In the genomic region with DNA sequence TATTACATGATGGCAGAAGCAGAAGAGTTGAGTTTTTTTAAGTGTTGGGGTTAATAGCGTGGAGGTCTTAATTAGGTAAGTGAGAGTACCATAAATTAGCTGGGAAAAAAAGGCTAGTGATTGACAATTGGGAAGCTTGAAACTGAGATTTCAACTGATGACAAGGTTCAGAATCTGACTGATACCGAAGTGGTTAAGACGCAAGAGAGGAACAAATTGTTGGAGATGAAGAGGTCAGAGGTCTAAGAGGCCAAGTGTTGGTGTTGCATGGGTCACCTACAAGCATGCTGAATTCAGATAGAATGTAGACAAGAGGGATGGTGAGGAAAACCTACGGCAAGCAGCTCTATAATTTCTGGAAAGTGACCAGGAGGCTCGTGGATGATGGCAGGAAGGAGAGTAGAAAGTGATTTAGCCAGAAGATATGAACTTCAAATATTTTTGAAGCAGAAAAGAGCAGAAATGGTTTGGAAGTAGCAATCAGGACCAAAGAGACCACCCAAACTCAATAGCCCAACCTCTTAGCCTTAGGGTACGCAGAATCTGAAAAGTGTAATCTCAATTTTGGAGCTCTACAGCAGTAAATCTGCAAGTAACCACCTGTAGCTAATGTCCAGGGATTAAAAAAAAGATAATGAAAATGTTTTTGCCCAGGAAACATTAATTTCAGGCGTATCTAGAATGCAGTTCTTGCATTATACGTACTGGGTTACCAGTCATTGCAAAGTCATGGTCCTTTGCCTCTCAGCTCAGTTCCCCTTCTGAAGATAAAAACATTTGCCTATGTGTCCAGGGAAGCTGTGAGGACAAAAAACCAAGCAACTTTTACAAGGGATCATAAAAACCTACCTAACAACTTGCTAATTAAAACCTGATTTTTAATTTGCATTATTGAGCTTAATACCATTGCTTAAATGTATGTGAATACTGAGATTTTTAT, we compare ENCODE assay signal across 8 cellular contexts. TPM values are rescaled to one million over a fixed set of nuclear protein-coding genes. Genes with fewer than 3 reads are reported as not detected.
A peak's percentile ranks its signal among the peaks of the same experiment; 100 is the strongest.
DNase-seq lines count a peak whose midpoint lies in the region; FAIRE-seq and TF ChIP-seq lines count a peak whose summit lies in the region.

No MANE protein-coding gene starts in this region.

- DNase-seq in GM12891 (ENCODE audit: insufficient read length, low spot score) (no peak), NOMO-1 treated with DMSO at 0.1 percent for 48 hours (lab: John Stamatoyannopoulos, UW; ENCODE audit: unreplicated experiment) (peak; percentile 75), ecto neural progenitor cell (ENCODE audit: low spot score) (peak; percentile 33), prostate gland (ENCODE audit: low spot score) (no peak), NCI-H345 treated with DMSO at 0.1 percent for 48 hours (lab: John Stamatoyannopoulos, UW; ENCODE audit: unreplicated experiment) (no peak), ureter (ENCODE audit: low spot score) (no peak), anterior cingulate cortex (lab: John Stamatoyannopoulos, UW) (no peak), glomerular visceral epithelial cell (ENCODE audit: extremely low spot score) (no peak)

- peak overlapping the region; percentile 96 to 98 for H3K27ac ChIP-seq in prostate gland

- WGBS in prostate gland: 67% methylated on average over 8 of the region's 8 CpGs

- H3K36me3 ChIP-seq in prostate gland: no peaks in the 10 kb centered on the region

- H3K4me3 ChIP-seq in prostate gland: no peak overlapping the region

- no peaks in the 10 kb centered on the region for H3K4me1 ChIP-seq in prostate gland (replicated peaks)

- no peak for TF ChIP-seq CTCF in prostate gland (IDR thresholded peaks at IDR 0.05)

- no peak for FAIRE-seq in GM12891 (lab: Jason Lieb, UNC)

- TF ChIP-seq POLR2A in GM12891 (IDR thresholded peaks at IDR 0.05; ENCODE audit: low read depth, low read length) (no peak), prostate gland (IDR thresholded peaks at IDR 0.05) (no peak)

- intact Hi-C loops in prostate gland (cut with DNase I): loop anchor here (2.0 kb wide), 2 partner anchors 23 to 89 kb away; no protein-coding TSS in a partner anchor

- no peaks in the 10 kb centered on the region for H3K9me3 ChIP-seq in prostate gland

- H3K27me3 ChIP-seq in prostate gland (replicated peaks; ENCODE audit: insufficient read depth): no peaks in the 10 kb centered on the region

TF ChIP-seq in GM12891, 5 proteins besides CTCF, POLR2A, EP300 and RAD21:
- TF ChIP-seq PAX5 (IDR thresholded peaks at IDR 0.05; ENCODE audit: insufficient read depth, low read length, severe bottlenecking) (peak; percentile 31), POLR2AphosphoS5 (IDR thresholded peaks at IDR 0.05; ENCODE audit: low read depth, low read length) (no peak), SPI1 (IDR thresholded peaks at IDR 0.05; ENCODE audit: low read depth, low read length) (peak; percentile 84), POU2F2 (IDR thresholded peaks at IDR 0.05; ENCODE audit: low read depth, low read length) (no peak), TAF1 (IDR thresholded peaks at IDR 0.05; ENCODE audit: low read depth, low read length) (no peak)

RNA-seq across cellular contexts. Expression of gene TMPO, which starts 1.7 kb away (rescaled TPM):
- polyA plus RNA-seq in GM12891 (2012; ENCODE audit: low read depth, missing spikeins): 79.8 TPM
- 10 to 100 TPM; 47.7 to 79.6 TPM for total RNA-seq in prostate gland
- 42.0 TPM for total RNA-seq in ureter

Comparison
In these comparisons a context has a peak if more than half of its experiments do, and no peak if none do; other contexts are left out.
1. DNase-seq: peak in NOMO-1 treated with DMSO at 0.1 percent for 48 hours (single experiment) and ecto neural progenitor cell (single experiment); none in GM12891 (single experiment), prostate gland (single experiment), NCI-H345 treated with DMSO at 0.1 percent for 48 hours (single experiment), ureter (single experiment), anterior cingulate cortex (0 of 58) and glomerular visceral epithelial cell (single experiment).